8 cellular contexts compared by ENCODE assay signal in the genomic region with DNA sequence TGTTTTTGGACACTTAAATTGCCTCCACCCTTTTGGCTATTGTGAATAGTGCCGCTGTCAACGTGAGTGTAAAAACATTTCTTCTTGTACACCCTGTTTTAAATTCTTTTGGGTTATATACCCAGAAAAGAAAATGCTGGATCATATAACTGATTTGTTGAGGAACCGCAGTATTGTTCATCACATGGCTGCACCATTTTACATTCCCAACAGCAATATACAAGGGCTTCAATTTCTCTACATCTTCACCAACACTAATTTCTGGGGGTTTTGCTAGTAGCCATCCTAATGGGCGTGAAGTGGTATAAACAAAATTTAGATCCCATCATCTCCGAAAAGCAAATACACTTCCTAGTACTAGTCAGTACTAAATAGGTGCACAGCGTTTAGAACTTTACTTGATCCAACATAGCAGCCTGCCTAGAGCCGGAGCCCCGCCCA. TPM values are rescaled to one million over a fixed set of nuclear protein-coding genes. Genes with fewer than 3 reads are reported as not detected.
DNase-seq lines count a peak whose midpoint lies in the region; ATAC-seq and TF ChIP-seq lines count a peak whose summit lies in the region.

No MANE protein-coding gene starts in this region.

- peaks cover 18% of the 10 kb centered on the region for H3K4me1 Mint-ChIP-seq in activated T-cell treated with anti-CD3 and anti-CD28 coated beads, Interleukin-2, amount 50 U/mL, for 4 hours (ENCODE audit: low read depth)
- H3K4me1 Mint-ChIP-seq in activated naive CD8-positive, alpha-beta T cell treated with anti-CD3 and anti-CD28 coated beads, Interleukin-2, amount 10 ng/mL, durations not matched to agents 7 days and 5 days = peaks cover 14% of the 10 kb centered on the region

- H3K27ac ChIP-seq in tibial artery = peak overlapping the region; percentile 83 to 89

- H3K27ac Mint-ChIP-seq in activated naive CD8-positive, alpha-beta T cell treated with anti-CD3 and anti-CD28 coated beads, Interleukin-2, amount 10 ng/mL, durations not matched to agents 7 days and 5 days = peak overlapping the region; percentile 87

- peaks cover 6% of the 10 kb centered on the region for H3K36me3 Mint-ChIP-seq in activated T-cell treated with anti-CD3 and anti-CD28 coated beads, Interleukin-2, amount 50 U/mL, for 4 hours (ENCODE audit: insufficient read depth)
- peaks cover 2% of the 10 kb centered on the region for H3K36me3 Mint-ChIP-seq in activated naive CD8-positive, alpha-beta T cell treated with anti-CD3 and anti-CD28 coated beads, Interleukin-2, amount 10 ng/mL, durations not matched to agents 7 days and 5 days

- no peak for TF ChIP-seq CTCF in tibial artery (IDR thresholded peaks at IDR 0.05)

- no peaks in the 10 kb centered on the region for H3K27me3 ChIP-seq in tibial artery

- no peak for ATAC-seq in activated T-cell treated with anti-CD3 and anti-CD28 coated beads, Interleukin-2, amount 50 U/mL, for 4 hours
- no peak for ATAC-seq in activated naive CD8-positive, alpha-beta T cell treated with anti-CD3 and anti-CD28 coated beads, Interleukin-2, amount 10 ng/mL, durations not matched to agents 7 days and 5 days (ENCODE audit: low read depth)
- ATAC-seq in left colon = peak; percentile 0

- peaks cover 0 to 18% (median 10%) of the 10 kb centered on the region in 4 donors for H3K4me1 ChIP-seq in tibial artery

- peak overlapping the region; percentile 82 to 94 for H3K4me3 ChIP-seq in tibial artery

- POLR2A ChIA-PET in activated naive CD8-positive, alpha-beta T cell treated with anti-CD3 and anti-CD28 coated beads, Interleukin-2, amount 10 ng/mL, durations not matched to agents 7 days and 5 days (lab: Charles Lee) = interaction anchor here (0.9 to 1.7 kb wide), 4 partner anchors 39 to 142 kb away, joined by 3 to 6 read pairs (median 4); a partner anchor contains a TSS

- intact Hi-C loops in left colon (cut with DNase I, micrococcal nuclease) = no loop called here
- intact Hi-C loops in tibial artery (cut with DNase I; ENCODE audit: low total_unique reads) = no loop called here

- H3K9me3 ChIP-seq in tibial artery = no peaks in the 10 kb centered on the region

- H3K9me3 Mint-ChIP-seq in activated T-cell treated with anti-CD3 and anti-CD28 coated beads, Interleukin-2, amount 50 U/mL, for 4 hours = no peaks in the 10 kb centered on the region
- H3K9me3 Mint-ChIP-seq in activated naive CD8-positive, alpha-beta T cell treated with anti-CD3 and anti-CD28 coated beads, Interleukin-2, amount 10 ng/mL, durations not matched to agents 7 days and 5 days = no peaks in the 10 kb centered on the region

- H3K36me3 ChIP-seq in tibial artery = peaks cover 12 to 27% (median 22%) of the 10 kb centered on the region in 3 donors

- H3K27me3 Mint-ChIP-seq in activated T-cell treated with anti-CD3 and anti-CD28 coated beads, Interleukin-2, amount 50 U/mL, for 4 hours (ENCODE audit: low read depth) = no peaks in the 10 kb centered on the region
- H3K27me3 Mint-ChIP-seq in activated naive CD8-positive, alpha-beta T cell treated with anti-CD3 and anti-CD28 coated beads, Interleukin-2, amount 10 ng/mL, durations not matched to agents 7 days and 5 days = peaks cover 4% of the 10 kb centered on the region

- peak overlapping the region; percentile 85 for H3K4me3 Mint-ChIP-seq in activated T-cell treated with anti-CD3 and anti-CD28 coated beads, Interleukin-2, amount 50 U/mL, for 4 hours
- H3K4me3 Mint-ChIP-seq in activated naive CD8-positive, alpha-beta T cell treated with anti-CD3 and anti-CD28 coated beads, Interleukin-2, amount 10 ng/mL, durations not matched to agents 7 days and 5 days = peak overlapping the region; percentile 88

- no peak for DNase-seq in activated T-cell treated with anti-CD3 and anti-CD28 coated beads, Interleukin-2, amount 50 U/mL, for 4 hours
- DNase-seq in activated T-cell treated with anti-CD3 and anti-CD28 coated beads for 4 hours (no peak), left colon (no peak), tibial artery (no peak), midbrain (lab: John Stamatoyannopoulos, UW) (no peak), D341Med (ENCODE audit: low spot score) (no peak), medulla oblongata (ENCODE audit: extremely low spot score) (no peak)
- DNase-seq in activated naive CD8-positive, alpha-beta T cell treated with anti-CD3 and anti-CD28 coated beads, Interleukin-2, amount 10 ng/mL, durations not matched to agents 7 days and 5 days = no peak

RNA-seq across cellular contexts. Expression of a gene that starts 0.6 kb away (rescaled TPM):
- total RNA-seq in activated T-cell treated with anti-CD3 and anti-CD28 coated beads, Interleukin-2, amount 50 U/mL, for 4 hours = 1 to 10 TPM; 3.5 to 6.1 (median 4.5) TPM
- total RNA-seq in activated naive CD8-positive, alpha-beta T cell treated with anti-CD3 and anti-CD28 coated beads, Interleukin-2, amount 10 ng/mL, durations not matched to agents 7 days and 5 days = 1 to 10 TPM; 7.7 to 8.4 TPM
- total RNA-seq in left colon = 10 to 100 TPM; 25.5 to 27.6 TPM

RNA-seq across cellular contexts. Expression of a gene that starts 39.4 kb away (rescaled TPM):
- total RNA-seq in activated T-cell treated with anti-CD3 and anti-CD28 coated beads, Interleukin-2, amount 50 U/mL, for 4 hours = 1 to 10 TPM; 5.4 to 7.7 (median 7.1) TPM
- total RNA-seq in activated naive CD8-positive, alpha-beta T cell treated with anti-CD3 and anti-CD28 coated beads, Interleukin-2, amount 10 ng/mL, durations not matched to agents 7 days and 5 days = 1 to 10 TPM; 1.9 to 2.2 TPM
- total RNA-seq in left colon = 10 to 100 TPM; 19.5 to 54.3 TPM

RNA-seq across cellular contexts. Expression of a gene that starts 49.6 kb away (rescaled TPM):
- total RNA-seq in activated T-cell treated with anti-CD3 and anti-CD28 coated beads, Interleukin-2, amount 50 U/mL, for 4 hours = 10 to 100 TPM; 16.5 to 17.4 (median 16.6) TPM
- total RNA-seq in activated naive CD8-positive, alpha-beta T cell treated with anti-CD3 and anti-CD28 coated beads, Interleukin-2, amount 10 ng/mL, durations not matched to agents 7 days and 5 days = 10 to 100 TPM; 31.9 to 32.6 TPM
- 10 to 100 TPM; 30.2 to 35.0 TPM for total RNA-seq in left colon
